Comparison of ENCODE assay signal across 8 cellular contexts in the genomic region with DNA sequence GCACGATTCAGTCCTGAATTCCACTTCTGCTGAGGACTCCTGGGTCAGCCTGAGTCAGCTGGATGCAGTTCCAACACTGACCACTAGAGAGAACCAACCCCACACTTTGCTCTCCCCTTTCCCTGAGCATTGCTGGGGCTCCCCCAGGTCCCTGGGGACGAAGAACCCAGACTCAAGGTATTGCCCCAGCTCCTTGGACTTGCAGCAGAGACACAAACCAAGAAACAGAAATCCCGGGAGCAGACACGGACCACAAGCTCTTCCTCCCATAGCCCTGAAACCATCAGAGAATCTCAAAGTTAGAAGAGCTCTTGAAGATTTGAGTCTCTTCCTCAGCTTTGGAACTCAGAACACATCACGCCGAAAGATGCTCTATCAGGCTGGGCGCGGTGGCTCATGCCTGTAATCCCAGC. TPM values are rescaled to one million over a fixed set of nuclear protein-coding genes. Genes with fewer than 3 reads are reported as not detected.
DNase-seq lines count a peak whose midpoint lies in the region; ATAC-seq and TF ChIP-seq lines count a peak whose summit lies in the region.

No MANE protein-coding gene starts in this region.

- peak; percentile 66 for DNase-seq in Daoy (ENCODE audit: low read depth)
- DNase-seq in NCI-H1694 (lab: John Stamatoyannopoulos, UW) = peak; percentile 46
- peak; percentile 57 for DNase-seq in activated CD4-positive, alpha-beta T cell treated with anti-CD3 and anti-CD28 coated beads for 1 hour
- peak; percentile 50 for DNase-seq in cerebellum (ENCODE audit: low spot score)
- peak; percentile 53 for DNase-seq in lung (ENCODE audit: low spot score)
- peak; percentile 24 to 50 for DNase-seq in stimulated activated CD8-positive, alpha-beta memory T cell treated with anti-CD3 and anti-CD28 coated beads, Interleukin-15, amount 100 ng/mL, for 4 hours (ENCODE audit: low read depth in 2 of 2)
- no peak for DNase-seq in DMS79 (lab: John Stamatoyannopoulos, UW)

- no peaks in the 10 kb centered on the region for H3K9me3 ChIP-seq in lung (ENCODE audit: control insufficient read depth in 2 of 2, insufficient read depth in 1 of 2, low read length in 1 of 2)

- TF ChIP-seq CTCF in lung (IDR thresholded peaks at IDR 0.05; ENCODE audit: control extremely low read depth, extremely low read depth) = peak; percentile 93

- 40 to 43% methylated on average over 8 of the region's 8 CpGs for WGBS in lung, 2 donors

- no peak overlapping the region for H3K4me3 ChIP-seq in lung

- H3K4me1 ChIP-seq in lung (ENCODE audit: control insufficient read depth in 2 of 2, insufficient read depth in 2 of 2, low read length in 2 of 2) = no peaks in the 10 kb centered on the region

- no peaks in the 10 kb centered on the region for H3K27me3 ChIP-seq in lung (ENCODE audit: control insufficient read depth, insufficient read depth)

- no peak overlapping the region for H3K27ac ChIP-seq in lung (ENCODE audit: low read depth in 1 of 2, low read length in 1 of 2)

- ATAC-seq in GM21825 (IDR thresholded peaks at IDR 0.05; ENCODE audit: unreplicated experiment) (peak; percentile 47), lung (ENCODE audit: insufficient read depth, low FRiP score) (peak; percentile 89)

- no peaks in the 10 kb centered on the region for H3K36me3 ChIP-seq in lung (ENCODE audit: control insufficient read depth in 2 of 2, insufficient read depth in 2 of 2, low read length in 2 of 2)

RNA-seq across cellular contexts. Expression of a gene that starts 0.7 kb away (rescaled TPM):
- total RNA-seq in Daoy (2014; rRNA removed; shearing (Covaris generic)) = not detected in 2 replicates
- total RNA-seq in cerebellum = not detected
- not detected for total RNA-seq in lung
- polyA plus RNA-seq in lung = not detected

RNA-seq across cellular contexts. Expression of a gene that starts 8.3 kb away (rescaled TPM):
- total RNA-seq in Daoy (2014; rRNA removed; shearing (Covaris generic)) = not detected in 2 replicates
- not detected for total RNA-seq in cerebellum
- not detected for total RNA-seq in lung
- polyA plus RNA-seq in lung = not detected

RNA-seq across cellular contexts. Expression of a gene that starts 12.8 kb away (rescaled TPM):
- 2.6 TPM in 1 of 2 replicates, not detected in the other for total RNA-seq in Daoy (2014; rRNA removed; shearing (Covaris generic))
- total RNA-seq in cerebellum (not detected), lung (1 to 10 TPM; 4.4 to 5.6 TPM)
- polyA plus RNA-seq in lung = 1 to 10 TPM; 1.8 to 8.7 TPM

RNA-seq across cellular contexts. Expression of a gene that starts 22.9 kb away (rescaled TPM):
- not detected in 2 replicates for total RNA-seq in Daoy (2014; rRNA removed; shearing (Covaris generic))
- 3.6 TPM for total RNA-seq in cerebellum
- not detected for total RNA-seq in lung
- not detected for polyA plus RNA-seq in lung

RNA-seq across cellular contexts. Expression of a gene that starts 37.6 kb away (rescaled TPM):
- total RNA-seq in Daoy (2014; rRNA removed; shearing (Covaris generic)) = not detected in 2 replicates
- total RNA-seq in cerebellum (not detected), lung (not detected)
- not detected for polyA plus RNA-seq in lung
